18 cellular contexts compared by ENCODE assay signal in the genomic region with DNA sequence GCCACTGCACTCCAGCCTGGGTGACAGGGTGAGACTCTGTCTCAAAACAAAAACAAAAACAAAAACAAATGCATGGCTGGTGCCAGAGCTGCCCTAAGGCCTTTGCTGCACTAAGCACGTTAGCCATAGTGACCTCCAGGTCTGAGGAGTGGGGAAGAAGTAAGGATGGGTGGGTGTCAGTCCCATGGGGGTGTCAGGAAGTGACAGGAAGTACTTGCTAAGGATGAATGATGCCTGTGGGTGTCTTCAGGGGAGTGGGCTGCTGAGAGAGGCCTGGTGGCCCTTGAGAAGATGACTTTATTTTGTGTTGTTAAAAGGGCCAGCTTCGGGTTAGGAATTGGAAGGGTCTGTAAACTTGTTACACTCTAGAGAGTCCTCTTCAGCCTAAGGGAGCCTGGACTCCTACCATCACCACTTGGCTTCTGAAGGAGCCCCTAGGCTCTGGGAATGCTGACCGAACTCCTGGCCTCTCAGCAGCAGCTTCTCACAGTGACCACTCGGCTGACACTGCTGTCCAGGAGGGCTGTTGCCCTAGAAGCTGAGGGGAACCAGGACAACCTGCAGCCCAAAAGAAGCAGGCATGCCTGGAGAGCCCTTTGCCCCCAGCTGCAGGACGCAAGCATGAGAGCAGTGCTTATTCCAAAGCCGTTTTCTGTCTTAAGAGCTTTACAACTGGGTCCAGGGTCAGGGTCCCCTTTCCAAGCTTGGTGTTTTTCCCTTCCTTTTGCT.
DNase-seq lines count a peak whose midpoint lies in the region; ATAC-seq, FAIRE-seq and TF ChIP-seq lines count a peak whose summit lies in the region.
"Had no signal": no experiment of that assay in that cellular context is flagged by ENCODE, and none has a peak within 500 bp of the region (broad histone marks: within the 10 kb centered on the region; RNA-seq: fewer than 3 reads in every experiment).

No MANE protein-coding gene starts in this region.

- no peaks in the 10 kb centered on the region for H3K27me3 Mint-ChIP-seq in activated naive CD8-positive, alpha-beta T cell treated with anti-CD3 and anti-CD28 coated beads for 36 hours

- no peaks in the 10 kb centered on the region for H4K20me1 ChIP-seq in IMR-90 (ENCODE audit: insufficient read depth, low read length)

- TF ChIP-seq CTCF in IMR-90 (conservative IDR thresholded peaks at IDR 0.05; ENCODE audit: low read depth, low read length) = no peak
- TF ChIP-seq CTCF in suprapubic skin (IDR thresholded peaks at IDR 0.05) = no peak

- H3K9ac ChIP-seq in IMR-90 (ENCODE audit: low read depth, low read length) (no peak overlapping the region), neuronal stem cell (ENCODE audit: low read depth, low read length, poor library complexity) (no peak overlapping the region)
- H3K9ac ChIP-seq: KMS-11 had no signal

- peak overlapping the region; percentile 52 for H4K91ac ChIP-seq in IMR-90 (ENCODE audit: insufficient read depth, low read depth, low read length)
- no peak overlapping the region for H4K91ac ChIP-seq in neuronal stem cell (ENCODE audit: low read depth, low read length, poor library complexity)

- dilution Hi-C loops in IMR-90 (cut with HindIII; ENCODE audit: low sequenced_read_pairs, unreplicated experiment) = no loop called here

- H3K9me3 ChIP-seq in IMR-90 (ENCODE audit: control insufficient read depth, insufficient read depth, low read length) (no peaks in the 10 kb centered on the region; the same call in 1 of the 2 replicates), neuronal stem cell (replicated peaks in 1 of 2; ENCODE audit: control insufficient read depth in 2 of 2, insufficient read depth in 1 of 2, low read depth in 1 of 2, low read length in 2 of 2) (peaks cover 0 to 2% of the 10 kb centered on the region in 2 donors), suprapubic skin (no peaks in the 10 kb centered on the region)

- H2BK5ac ChIP-seq in IMR-90 (ENCODE audit: low read depth, low read length, poor library complexity, severe bottlenecking) (no peak overlapping the region), neuronal stem cell (ENCODE audit: low read length) (no peak overlapping the region)

- no peak overlapping the region; the same call in 1 of the 2 replicates for H3K14ac ChIP-seq in IMR-90 (replicated peaks; ENCODE audit: low read depth, low read length)
- H3K14ac ChIP-seq in neuronal stem cell (ENCODE audit: low read length) = no peak overlapping the region

- H3K56ac ChIP-seq in IMR-90 (ENCODE audit: extremely low read depth, insufficient read depth, low read length) = no peak overlapping the region

- TF ChIP-seq RAD21 in IMR-90 (IDR thresholded peaks at IDR 0.05; ENCODE audit: low read length) = no peak

- no peak overlapping the region for H3K4me3 Mint-ChIP-seq in activated naive CD8-positive, alpha-beta T cell treated with anti-CD3 and anti-CD28 coated beads for 36 hours

- no peak for DNase-seq in IMR-90
- no peak for DNase-seq in left lobe of liver (ENCODE audit: low spot score)
- no peak for DNase-seq in neuronal stem cell (ENCODE audit: low spot score)
- no peak for DNase-seq in urothelium cell line (ENCODE audit: low spot score)
- DNase-seq in activated naive CD8-positive, alpha-beta T cell treated with anti-CD3 and anti-CD28 coated beads for 36 hours = no peak
- no peak for DNase-seq in suprapubic skin (ENCODE audit: low spot score in 2 of 2)
- DNase-seq in occipital lobe (lab: John Stamatoyannopoulos, UW) = no peak
- DNase-seq: ACHN, AML-193, DMS79 treated with DMSO at 0.1 percent for 48 hours, NCI-H1417, NCI-H2029, NCI-H345, NCI-H524 treated with DMSO at 0.1 percent for 48 hours, SHP77 had no signal

- no peak overlapping the region for H3K4me3 ChIP-seq in IMR-90 (ENCODE audit: insufficient read depth, low read depth, low read length)
- no peak overlapping the region for H3K4me3 ChIP-seq in neuronal stem cell (ENCODE audit: low read length in 2 of 2)
- H3K4me3 ChIP-seq in suprapubic skin = no peak overlapping the region
- H3K4me3 ChIP-seq: SK-N-MC had no signal

- H3K4ac ChIP-seq in IMR-90 (ENCODE audit: low read depth, low read length) (peak overlapping the region; percentile 35), neuronal stem cell (ENCODE audit: low read length) (no peak overlapping the region)

- H2AK5ac ChIP-seq in IMR-90 (ENCODE audit: low read depth, low read length) = peak overlapping the region; percentile 45
- H2AK5ac ChIP-seq in neuronal stem cell (ENCODE audit: low read depth, low read length) = peak overlapping the region; percentile 54

- H3K79me1 ChIP-seq in IMR-90 (ENCODE audit: low read depth in 1 of 2, low read length in 2 of 2) (peaks cover 16 to 61% of the 10 kb centered on the region in 2 experiments), neuronal stem cell (ENCODE audit: low read depth, low read length) (no peaks in the 10 kb centered on the region)

- H3K18ac ChIP-seq in IMR-90 (ENCODE audit: low read depth, low read length) (peak overlapping the region; percentile 25; the same call in 1 of the 2 replicates), neuronal stem cell (ENCODE audit: low read length) (peak overlapping the region; percentile 69)

- no TSS peak for BruUV-seq in IMR-90 (replicated peaks; lab: Mats Ljungman, UMichigan)

- H2BK15ac ChIP-seq in IMR-90 (ENCODE audit: low read depth, low read length) (peak overlapping the region; percentile 58; the same call in 1 of the 3 replicates), neuronal stem cell (ENCODE audit: low read length) (no peak overlapping the region)

- peak; percentile 32 for FAIRE-seq in urothelium cell line (lab: Jason Lieb, UNC)

- no peak for TF ChIP-seq EP300 in suprapubic skin (IDR thresholded peaks at IDR 0.05)

- H3K36me3 Mint-ChIP-seq in activated naive CD8-positive, alpha-beta T cell treated with anti-CD3 and anti-CD28 coated beads for 36 hours = no peaks in the 10 kb centered on the region

- H3K27ac Mint-ChIP-seq in activated naive CD8-positive, alpha-beta T cell treated with anti-CD3 and anti-CD28 coated beads for 36 hours = no peak overlapping the region

- peaks cover 14% of the 10 kb centered on the region for H3K4me1 ChIP-seq in IMR-90 (ENCODE audit: control insufficient read depth, insufficient read depth, low read length)
- H3K4me1 ChIP-seq in neuronal stem cell (ENCODE audit: control insufficient read depth in 2 of 2, insufficient read depth in 1 of 2, low read depth in 1 of 2, low read length in 2 of 2) = peaks cover 5 to 15% of the 10 kb centered on the region in 2 donors
- H3K4me1 ChIP-seq in suprapubic skin = no peaks in the 10 kb centered on the region

- H3K4me2 ChIP-seq in IMR-90 (ENCODE audit: low read depth, low read length) (no peak overlapping the region), neuronal stem cell (ENCODE audit: insufficient read depth, low read length, poor library complexity, severe bottlenecking) (no peak overlapping the region)
- H3K4me2 ChIP-seq: KMS-11 had no signal

- no peak overlapping the region; the same call in 1 of the 2 replicates for H4K5ac ChIP-seq in IMR-90 (ENCODE audit: low read depth, low read length)

- H3K23ac ChIP-seq in IMR-90 (ENCODE audit: low read depth, low read length) (no peak overlapping the region), neuronal stem cell (ENCODE audit: low read depth, low read length, poor library complexity) (no peak overlapping the region)

- in situ Hi-C loops in IMR-90 (cut with MboI; ENCODE audit: low sequenced_read_pairs) = no loop called here

- ATAC-seq in IMR-90 (ENCODE audit: low read depth) (no peak), left lobe of liver (peak; percentile 46), GM21825 (IDR thresholded peaks at IDR 0.05; ENCODE audit: unreplicated experiment) (no peak)

- 93% methylated on average over 3 of the region's 6 CpGs; no CpG with 5 or more reads in 1 of the 2 experiments for WGBS in IMR-90 (ENCODE audit: extremely low coverage in 2 of 2, insufficient read length in 1 of 2), 2 experiments
- WGBS in neuronal stem cell (ENCODE audit: extremely low coverage in 2 of 2, insufficient read length in 2 of 2, insufficient replicate concordance in 1 of 2), 2 donors = no CpG with 5 or more reads among the region's 6 CpGs
- WGBS in suprapubic skin = 87% methylated on average over 3 of the region's 6 CpGs

- POLR2A ChIA-PET in IMR-90 (lab: Charles Lee; ENCODE audit: unreplicated experiment) = no interaction called here

- H2AFZ ChIP-seq in IMR-90 (replicated peaks; ENCODE audit: low read length, poor library complexity) (no peak overlapping the region), neuronal stem cell (ENCODE audit: low read length) (no peak overlapping the region)

- H3K36me3 ChIP-seq in IMR-90 (ENCODE audit: control insufficient read depth, insufficient read depth, low read length) (peaks cover 36% of the 10 kb centered on the region), neuronal stem cell (replicated peaks in 1 of 2; ENCODE audit: control insufficient read depth in 2 of 2, insufficient read depth in 2 of 2, low read length in 2 of 2) (peaks cover 0 to 4% of the 10 kb centered on the region in 2 donors), suprapubic skin (no peaks in the 10 kb centered on the region)

- no peak overlapping the region for H2BK12ac ChIP-seq in neuronal stem cell (ENCODE audit: low read length)

- no peaks in the 10 kb centered on the region for H3K9me3 Mint-ChIP-seq in activated naive CD8-positive, alpha-beta T cell treated with anti-CD3 and anti-CD28 coated beads for 36 hours

- H3K27me3 ChIP-seq in IMR-90 (ENCODE audit: control insufficient read depth, insufficient read depth, low read length) = no peaks in the 10 kb centered on the region
- H3K27me3 ChIP-seq in neuronal stem cell (ENCODE audit: control insufficient read depth in 3 of 3, insufficient read depth in 3 of 3, low read depth in 1 of 3, low read length in 3 of 3) = no peaks in the 10 kb centered on the region
- H3K27me3 ChIP-seq in suprapubic skin = no peaks in the 10 kb centered on the region

- H2BK120ac ChIP-seq in IMR-90 (ENCODE audit: low read depth, low read length) (peak overlapping the region; percentile 64), neuronal stem cell (ENCODE audit: low read depth, low read length) (no peak overlapping the region)

- peaks cover 21% of the 10 kb centered on the region for H3K9me1 ChIP-seq in IMR-90 (ENCODE audit: insufficient read depth, low read length)

- H3K4me1 Mint-ChIP-seq in activated naive CD8-positive, alpha-beta T cell treated with anti-CD3 and anti-CD28 coated beads for 36 hours = no peaks in the 10 kb centered on the region

- intact Hi-C loops in IMR-90 (cut with micrococcal nuclease) = no loop called here

- H3K27ac ChIP-seq in IMR-90 (ENCODE audit: insufficient read depth, low read length) (peak overlapping the region; percentile 1; the same call in 1 of the 2 replicates), neuronal stem cell (replicated peaks; ENCODE audit: low read length) (no peak overlapping the region), suprapubic skin (no peak overlapping the region)
- H3K27ac ChIP-seq: KMS-11, SK-N-MC had no signal

- TF ChIP-seq POLR2A in IMR-90 (IDR thresholded peaks at IDR 0.05; ENCODE audit: low read depth, low read length) = no peak
- no peak for TF ChIP-seq POLR2A in suprapubic skin (IDR thresholded peaks at IDR 0.05)

- H2AK9ac ChIP-seq in IMR-90 (replicated peaks; ENCODE audit: low read depth, low read length, poor library complexity) = no peak overlapping the region

- peak overlapping the region in 1 of 2 experiments; percentile 23; a peak in 1 of 4 replicates for H4K8ac ChIP-seq in IMR-90 (ENCODE audit: low read depth in 2 of 2, low read length in 2 of 2)
- no peak overlapping the region for H4K8ac ChIP-seq in neuronal stem cell (ENCODE audit: low read depth, low read length)

- no peak overlapping the region for H2BK20ac ChIP-seq in IMR-90 (ENCODE audit: low read depth, low read length)

- CTCF ChIA-PET in IMR-90 (lab: Yijun Ruan, JAX) = no interaction called here
